1 cellular context compared by ENCODE assay signal in genomic region chr7:112019932-112020331, GRCh38.
TF ChIP-seq lines count a peak whose summit lies in the region.

No MANE protein-coding gene starts in this region.

TF ChIP-seq in HepG2, 621 proteins besides CTCF, POLR2A, EP300 and RAD21 (continued from another document and continues in another):
- TF ChIP-seq, protein P1, sequence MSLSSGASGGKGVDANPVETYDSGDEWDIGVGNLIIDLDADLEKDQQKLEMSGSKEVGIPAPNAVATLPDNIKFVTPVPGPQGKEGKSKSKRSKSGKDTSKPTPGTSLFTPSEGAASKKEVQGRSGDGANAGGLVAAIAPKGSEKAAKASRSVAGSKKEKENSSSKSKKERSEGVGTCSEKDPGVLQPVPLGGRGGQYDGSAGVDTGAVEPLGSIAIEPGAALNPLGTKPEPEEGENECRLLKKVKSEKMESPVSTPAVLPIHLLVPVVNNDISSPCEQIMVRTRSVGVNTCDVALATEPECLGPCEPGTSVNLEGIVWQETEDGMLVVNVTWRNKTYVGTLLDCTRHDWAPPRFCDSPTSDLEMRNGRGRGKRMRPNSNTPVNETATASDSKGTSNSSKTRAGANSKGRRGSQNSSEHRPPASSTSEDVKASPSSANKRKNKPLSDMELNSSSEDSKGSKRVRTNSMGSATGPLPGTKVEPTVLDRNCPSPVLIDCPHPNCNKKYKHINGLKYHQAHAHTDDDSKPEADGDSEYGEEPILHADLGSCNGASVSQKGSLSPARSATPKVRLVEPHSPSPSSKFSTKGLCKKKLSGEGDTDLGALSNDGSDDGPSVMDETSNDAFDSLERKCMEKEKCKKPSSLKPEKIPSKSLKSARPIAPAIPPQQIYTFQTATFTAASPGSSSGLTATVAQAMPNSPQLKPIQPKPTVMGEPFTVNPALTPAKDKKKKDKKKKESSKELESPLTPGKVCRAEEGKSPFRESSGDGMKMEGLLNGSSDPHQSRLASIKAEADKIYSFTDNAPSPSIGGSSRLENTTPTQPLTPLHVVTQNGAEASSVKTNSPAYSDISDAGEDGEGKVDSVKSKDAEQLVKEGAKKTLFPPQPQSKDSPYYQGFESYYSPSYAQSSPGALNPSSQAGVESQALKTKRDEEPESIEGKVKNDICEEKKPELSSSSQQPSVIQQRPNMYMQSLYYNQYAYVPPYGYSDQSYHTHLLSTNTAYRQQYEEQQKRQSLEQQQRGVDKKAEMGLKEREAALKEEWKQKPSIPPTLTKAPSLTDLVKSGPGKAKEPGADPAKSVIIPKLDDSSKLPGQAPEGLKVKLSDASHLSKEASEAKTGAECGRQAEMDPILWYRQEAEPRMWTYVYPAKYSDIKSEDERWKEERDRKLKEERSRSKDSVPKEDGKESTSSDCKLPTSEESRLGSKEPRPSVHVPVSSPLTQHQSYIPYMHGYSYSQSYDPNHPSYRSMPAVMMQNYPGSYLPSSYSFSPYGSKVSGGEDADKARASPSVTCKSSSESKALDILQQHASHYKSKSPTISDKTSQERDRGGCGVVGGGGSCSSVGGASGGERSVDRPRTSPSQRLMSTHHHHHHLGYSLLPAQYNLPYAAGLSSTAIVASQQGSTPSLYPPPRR (CRISPR knock-in tag; IDR thresholded peaks at IDR 0.05; ENCODE audit: borderline replicate concordance), result no peak
- no peak for TF ChIP-seq ZEB1 (IDR thresholded peaks at IDR 0.05; ENCODE audit: insufficient replicate concordance, low read depth)
- TF ChIP-seq CEBPG (CRISPR knock-in tag; IDR thresholded peaks at IDR 0.05), result peak; percentile 54
- TF ChIP-seq, protein P2, sequence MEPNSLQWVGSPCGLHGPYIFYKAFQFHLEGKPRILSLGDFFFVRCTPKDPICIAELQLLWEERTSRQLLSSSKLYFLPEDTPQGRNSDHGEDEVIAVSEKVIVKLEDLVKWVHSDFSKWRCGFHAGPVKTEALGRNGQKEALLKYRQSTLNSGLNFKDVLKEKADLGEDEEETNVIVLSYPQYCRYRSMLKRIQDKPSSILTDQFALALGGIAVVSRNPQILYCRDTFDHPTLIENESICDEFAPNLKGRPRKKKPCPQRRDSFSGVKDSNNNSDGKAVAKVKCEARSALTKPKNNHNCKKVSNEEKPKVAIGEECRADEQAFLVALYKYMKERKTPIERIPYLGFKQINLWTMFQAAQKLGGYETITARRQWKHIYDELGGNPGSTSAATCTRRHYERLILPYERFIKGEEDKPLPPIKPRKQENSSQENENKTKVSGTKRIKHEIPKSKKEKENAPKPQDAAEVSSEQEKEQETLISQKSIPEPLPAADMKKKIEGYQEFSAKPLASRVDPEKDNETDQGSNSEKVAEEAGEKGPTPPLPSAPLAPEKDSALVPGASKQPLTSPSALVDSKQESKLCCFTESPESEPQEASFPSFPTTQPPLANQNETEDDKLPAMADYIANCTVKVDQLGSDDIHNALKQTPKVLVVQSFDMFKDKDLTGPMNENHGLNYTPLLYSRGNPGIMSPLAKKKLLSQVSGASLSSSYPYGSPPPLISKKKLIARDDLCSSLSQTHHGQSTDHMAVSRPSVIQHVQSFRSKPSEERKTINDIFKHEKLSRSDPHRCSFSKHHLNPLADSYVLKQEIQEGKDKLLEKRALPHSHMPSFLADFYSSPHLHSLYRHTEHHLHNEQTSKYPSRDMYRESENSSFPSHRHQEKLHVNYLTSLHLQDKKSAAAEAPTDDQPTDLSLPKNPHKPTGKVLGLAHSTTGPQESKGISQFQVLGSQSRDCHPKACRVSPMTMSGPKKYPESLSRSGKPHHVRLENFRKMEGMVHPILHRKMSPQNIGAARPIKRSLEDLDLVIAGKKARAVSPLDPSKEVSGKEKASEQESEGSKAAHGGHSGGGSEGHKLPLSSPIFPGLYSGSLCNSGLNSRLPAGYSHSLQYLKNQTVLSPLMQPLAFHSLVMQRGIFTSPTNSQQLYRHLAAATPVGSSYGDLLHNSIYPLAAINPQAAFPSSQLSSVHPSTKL (CRISPR knock-in tag; IDR thresholded peaks at IDR 0.05), result 0 out of 2 replicates have a peak, but pooled peaks have one; percentile 15
- TF ChIP-seq KIAA2018 (CRISPR knock-in tag; IDR thresholded peaks at IDR 0.05; ENCODE audit: borderline replicate concordance), result no peak
- TF ChIP-seq KDM4B (CRISPR knock-in tag; IDR thresholded peaks at IDR 0.05), result no peak
- TF ChIP-seq ZNF652 (CRISPR knock-in tag; IDR thresholded peaks at IDR 0.05; ENCODE audit: borderline replicate concordance, low read depth), result no peak
- TF ChIP-seq SMAD9 (CRISPR knock-in tag; IDR thresholded peaks at IDR 0.05), result no peak
- TF ChIP-seq, protein P3, sequence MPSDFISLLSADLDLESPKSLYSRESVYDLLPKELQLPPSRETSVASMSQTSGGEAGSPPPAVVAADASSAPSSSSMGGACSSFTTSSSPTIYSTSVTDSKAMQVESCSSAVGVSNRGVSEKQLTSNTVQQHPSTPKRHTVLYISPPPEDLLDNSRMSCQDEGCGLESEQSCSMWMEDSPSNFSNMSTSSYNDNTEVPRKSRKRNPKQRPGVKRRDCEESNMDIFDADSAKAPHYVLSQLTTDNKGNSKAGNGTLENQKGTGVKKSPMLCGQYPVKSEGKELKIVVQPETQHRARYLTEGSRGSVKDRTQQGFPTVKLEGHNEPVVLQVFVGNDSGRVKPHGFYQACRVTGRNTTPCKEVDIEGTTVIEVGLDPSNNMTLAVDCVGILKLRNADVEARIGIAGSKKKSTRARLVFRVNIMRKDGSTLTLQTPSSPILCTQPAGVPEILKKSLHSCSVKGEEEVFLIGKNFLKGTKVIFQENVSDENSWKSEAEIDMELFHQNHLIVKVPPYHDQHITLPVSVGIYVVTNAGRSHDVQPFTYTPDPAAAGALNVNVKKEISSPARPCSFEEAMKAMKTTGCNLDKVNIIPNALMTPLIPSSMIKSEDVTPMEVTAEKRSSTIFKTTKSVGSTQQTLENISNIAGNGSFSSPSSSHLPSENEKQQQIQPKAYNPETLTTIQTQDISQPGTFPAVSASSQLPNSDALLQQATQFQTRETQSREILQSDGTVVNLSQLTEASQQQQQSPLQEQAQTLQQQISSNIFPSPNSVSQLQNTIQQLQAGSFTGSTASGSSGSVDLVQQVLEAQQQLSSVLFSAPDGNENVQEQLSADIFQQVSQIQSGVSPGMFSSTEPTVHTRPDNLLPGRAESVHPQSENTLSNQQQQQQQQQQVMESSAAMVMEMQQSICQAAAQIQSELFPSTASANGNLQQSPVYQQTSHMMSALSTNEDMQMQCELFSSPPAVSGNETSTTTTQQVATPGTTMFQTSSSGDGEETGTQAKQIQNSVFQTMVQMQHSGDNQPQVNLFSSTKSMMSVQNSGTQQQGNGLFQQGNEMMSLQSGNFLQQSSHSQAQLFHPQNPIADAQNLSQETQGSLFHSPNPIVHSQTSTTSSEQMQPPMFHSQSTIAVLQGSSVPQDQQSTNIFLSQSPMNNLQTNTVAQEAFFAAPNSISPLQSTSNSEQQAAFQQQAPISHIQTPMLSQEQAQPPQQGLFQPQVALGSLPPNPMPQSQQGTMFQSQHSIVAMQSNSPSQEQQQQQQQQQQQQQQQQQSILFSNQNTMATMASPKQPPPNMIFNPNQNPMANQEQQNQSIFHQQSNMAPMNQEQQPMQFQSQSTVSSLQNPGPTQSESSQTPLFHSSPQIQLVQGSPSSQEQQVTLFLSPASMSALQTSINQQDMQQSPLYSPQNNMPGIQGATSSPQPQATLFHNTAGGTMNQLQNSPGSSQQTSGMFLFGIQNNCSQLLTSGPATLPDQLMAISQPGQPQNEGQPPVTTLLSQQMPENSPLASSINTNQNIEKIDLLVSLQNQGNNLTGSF (CRISPR knock-in tag; IDR thresholded peaks at IDR 0.05), result no peak
- no peak for TF ChIP-seq POLR2AphosphoS5 (IDR thresholded peaks at IDR 0.05; ENCODE audit: low read depth, low read length)
- TF ChIP-seq MIER3 (CRISPR knock-in tag; IDR thresholded peaks at IDR 0.05; ENCODE audit: borderline replicate concordance), result no peak
- no peak for TF ChIP-seq HOXA7 (CRISPR knock-in tag; IDR thresholded peaks at IDR 0.05)
- TF ChIP-seq KLF6 (CRISPR knock-in tag; IDR thresholded peaks at IDR 0.05), result no peak
- no peak for TF ChIP-seq ZNF773 (CRISPR knock-in tag; IDR thresholded peaks at IDR 0.05; ENCODE audit: borderline replicate concordance)
- no peak for TF ChIP-seq ZNF281 (CRISPR knock-in tag; IDR thresholded peaks at IDR 0.05; ENCODE audit: borderline replicate concordance)
- no peak for TF ChIP-seq KDM5B (CRISPR knock-in tag; IDR thresholded peaks at IDR 0.05; ENCODE audit: borderline replicate concordance)
- no peak for TF ChIP-seq CBFB (CRISPR knock-in tag; IDR thresholded peaks at IDR 0.05)
- TF ChIP-seq ZNF513 (CRISPR knock-in tag; conservative IDR thresholded peaks at IDR 0.05), result no peak
- no peak for TF ChIP-seq ZNF260 (CRISPR knock-in tag; IDR thresholded peaks at IDR 0.05; ENCODE audit: borderline replicate concordance, low read depth)
- TF ChIP-seq CEBPB (IDR thresholded peaks at IDR 0.05; ENCODE audit: borderline replicate concordance, low read depth, low read length), result peak; percentile 44; the same call in 1 of the 2 replicates
- no peak for TF ChIP-seq ZFYVE20 (CRISPR knock-in tag; IDR thresholded peaks at IDR 0.05; ENCODE audit: borderline replicate concordance, low read depth)
